ENCODE assay signal across 13 cellular contexts in genomic region chr10:133401500-133401899, GRCh38. TPM values are rescaled to one million over a fixed set of nuclear protein-coding genes. Genes with fewer than 3 reads are reported as not detected.
A peak's percentile ranks its signal among the peaks of the same experiment; 100 is the strongest.
DNase-seq lines count a peak whose midpoint lies in the region; ATAC-seq and TF ChIP-seq lines count a peak whose summit lies in the region.
"Had no signal": no experiment of that assay in that cellular context is flagged by ENCODE, and none has a peak within 500 bp of the region (broad histone marks: within the 10 kb centered on the region; RNA-seq: fewer than 3 reads in every experiment).

No MANE protein-coding gene starts in this region.

- no peak overlapping the region for H3K4me3 Mint-ChIP-seq in endodermal cell

- no peaks in the 10 kb centered on the region for H3K27me3 ChIP-seq in right cardiac atrium (ENCODE audit: control insufficient read depth, insufficient read depth)
- no peaks in the 10 kb centered on the region for H3K27me3 ChIP-seq in left ventricle myocardium inferior (ENCODE audit: low read depth)
- no peaks in the 10 kb centered on the region for H3K27me3 ChIP-seq in endodermal cell (ENCODE audit: control insufficient read depth, insufficient read depth, low read length, poor library complexity, severe bottlenecking)
- H3K27me3 ChIP-seq: BLaER1, brain microvascular endothelial cell had no signal

- H3K27me3 Mint-ChIP-seq in endodermal cell (ENCODE audit: insufficient read depth), result no peaks in the 10 kb centered on the region

- H3K36me3 ChIP-seq in left ventricle myocardium inferior (peaks cover 93% of the 10 kb centered on the region), endodermal cell (ENCODE audit: control insufficient read depth, insufficient read depth, low read length) (peaks cover 83% of the 10 kb centered on the region)

- peak overlapping the region; percentile 9 for H3K27ac Mint-ChIP-seq in endodermal cell

- ATAC-seq in right cardiac atrium, result peak in 1 of 2 donors; percentile 31
- peak; percentile 16 for ATAC-seq in HG03159 (IDR thresholded peaks at IDR 0.05; ENCODE audit: unreplicated experiment)

- peaks cover 82% of the 10 kb centered on the region for H3K36me3 Mint-ChIP-seq in endodermal cell (ENCODE audit: low read depth)

- H3K9ac ChIP-seq in endodermal cell (ENCODE audit: extremely low read depth, low read length, poor library complexity, severe bottlenecking), result no peak overlapping the region
- H3K9ac ChIP-seq: BLaER1 had no signal

- H3K9me3 ChIP-seq in right cardiac atrium (ENCODE audit: control insufficient read depth, low read length), result no peaks in the 10 kb centered on the region
- H3K9me3 ChIP-seq in left ventricle myocardium inferior (replicated peaks), result no peaks in the 10 kb centered on the region
- no peaks in the 10 kb centered on the region for H3K9me3 ChIP-seq in endodermal cell (ENCODE audit: control insufficient read depth, low read length)

- peak in 2 of 3 donors; percentile 13 to 35 for DNase-seq in right cardiac atrium
- no peak for DNase-seq in left ventricle myocardium inferior
- DNase-seq in endodermal cell, result no peak
- DNase-seq in COLO668 (lab: John Stamatoyannopoulos, UW; ENCODE audit: unreplicated experiment), result no peak
- no peak for DNase-seq in kidney tubule cell (ENCODE audit: low spot score)
- DNase-seq in GM10266 (ENCODE audit: extremely low spot score), result no peak
- no peak for DNase-seq in NCI-H2196 (lab: John Stamatoyannopoulos, UW; ENCODE audit: unreplicated experiment)
- DNase-seq: brain microvascular endothelial cell, hypothalamus, NCI-H1436 treated with DMSO at 0.1 percent for 48 hours, SW 1271 had no signal

- WGBS in right cardiac atrium, result 93% methylated on average over 12 of the region's 12 CpGs
- WGBS in endodermal cell (ENCODE audit: insufficient coverage in 1 of 2, insufficient read length in 1 of 2), 2 experiments, result 95 to 100% methylated on average over 5 to 12 of the region's 12 CpGs

- H3K27ac ChIP-seq in right cardiac atrium (ENCODE audit: low read length) (no peak overlapping the region), left ventricle myocardium inferior (replicated peaks) (no peak overlapping the region), endodermal cell (ENCODE audit: low read depth, low read length) (no peak overlapping the region)
- H3K27ac ChIP-seq: BLaER1, brain microvascular endothelial cell had no signal

- TF ChIP-seq CTCF in left ventricle myocardium inferior (IDR thresholded peaks at IDR 0.05; ENCODE audit: borderline replicate concordance), result no peak
- no peak for TF ChIP-seq CTCF in endodermal cell (conservative IDR thresholded peaks at IDR 0.05)
- TF ChIP-seq CTCF in GM10266 (IDR thresholded peaks at IDR 0.05; ENCODE audit: control insufficient read depth, insufficient read depth, low read depth, missing control alignments), result no peak

- H3K4me1 Mint-ChIP-seq in endodermal cell, result no peaks in the 10 kb centered on the region

- no peaks in the 10 kb centered on the region for H3K9me3 Mint-ChIP-seq in endodermal cell

- H3K4me1 ChIP-seq in right cardiac atrium (ENCODE audit: control insufficient read depth, insufficient read depth, low read length) (no peaks in the 10 kb centered on the region), left ventricle myocardium inferior (peaks cover 5% of the 10 kb centered on the region), endodermal cell (ENCODE audit: control insufficient read depth, insufficient read depth, low read length) (no peaks in the 10 kb centered on the region)

- H3K4me3 ChIP-seq in right cardiac atrium (ENCODE audit: low read length), result no peak overlapping the region
- H3K4me3 ChIP-seq in left ventricle myocardium inferior, result no peak overlapping the region
- no peak overlapping the region for H3K4me3 ChIP-seq in endodermal cell (ENCODE audit: low read length)
- H3K4me3 ChIP-seq: BLaER1 had no signal

- intact Hi-C loops in right cardiac atrium (cut with DNase I) (no loop called here), left ventricle myocardium inferior (cut with micrococcal nuclease) (no loop called here)

RNA-seq across cellular contexts. Expression of gene MTG1, which starts 7.5 kb away (rescaled TPM):
- total RNA-seq in right cardiac atrium, result 10 to 100 TPM; 17.2 to 21.7 (median 19.9) TPM
- 25.3 TPM for polyA plus RNA-seq in right cardiac atrium
- 14.0 TPM for total RNA-seq in left ventricle myocardium inferior
- 10 to 100 TPM; 71.3 to 86.0 TPM for total RNA-seq in endodermal cell
- polyA plus RNA-seq in endodermal cell (2013, experiment 1 of 2), result 46.8 TPM
- 45.4 TPM for polyA plus RNA-seq in endodermal cell (2013, experiment 2 of 2)

RNA-seq across cellular contexts. Expression of gene PAOX, which starts 22.4 kb away (rescaled TPM):
- total RNA-seq in right cardiac atrium (1 to 10 TPM; 2.9 to 3.4 (median 3.2) TPM), left ventricle myocardium inferior (2.9 TPM), endodermal cell (10 to 100 TPM in 1 of 2 donors, 1 to 10 TPM in 1; 9.7 to 11.1 TPM)
- 2.7 TPM for polyA plus RNA-seq in right cardiac atrium
- polyA plus RNA-seq in endodermal cell (2013, experiment 1 of 2), result 5.4 TPM
- polyA plus RNA-seq in endodermal cell (2013, experiment 2 of 2), result 5.5 TPM

RNA-seq across cellular contexts. Expression of gene SPRN, which starts 22.9 kb away (rescaled TPM):
- total RNA-seq in right cardiac atrium (not detected), left ventricle myocardium inferior (not detected), endodermal cell (under 1 TPM; 0.11 to 0.24 TPM)
- polyA plus RNA-seq in right cardiac atrium, result 0.11 TPM
- polyA plus RNA-seq in endodermal cell (2013, experiment 1 of 2), result 0.32 TPM
- 0.33 TPM for polyA plus RNA-seq in endodermal cell (2013, experiment 2 of 2)

RNA-seq across cellular contexts. Expression of gene ECHS1, which starts 28.3 kb away (rescaled TPM):
- total RNA-seq in right cardiac atrium (100 to 1,000 TPM in 2 of 4 donors, 10 to 100 TPM in 2; 91.0 to 124 (median 107) TPM), left ventricle myocardium inferior (212 TPM), endodermal cell (100 to 1,000 TPM in 1 of 2 donors, 10 to 100 TPM in 1; 92.3 to 102 TPM)
- 177 TPM for polyA plus RNA-seq in right cardiac atrium
- polyA plus RNA-seq in endodermal cell (2013, experiment 1 of 2), result 91.8 TPM
- 91.2 TPM for polyA plus RNA-seq in endodermal cell (2013, experiment 2 of 2)

RNA-seq across cellular contexts. Expression of gene FUOM, which starts 43.7 kb away (rescaled TPM):
- total RNA-seq in right cardiac atrium, result 10 to 100 TPM; 19.7 to 25.0 (median 21.8) TPM
- 26.9 TPM for polyA plus RNA-seq in right cardiac atrium
- total RNA-seq in left ventricle myocardium inferior, result 5.1 TPM
- total RNA-seq in endodermal cell, result 10 to 100 TPM; 81.0 to 83.9 TPM
- polyA plus RNA-seq in endodermal cell (2013, experiment 1 of 2), result 25.6 TPM
- polyA plus RNA-seq in endodermal cell (2013, experiment 2 of 2), result 26.4 TPM

Comparison
In these comparisons a context has a peak if more than half of its experiments do, and no peak if none do; other contexts are left out.
1. DNase-seq: peak in right cardiac atrium (2 of 3); none in left ventricle myocardium inferior (single experiment), endodermal cell (single experiment), COLO668 (single experiment), kidney tubule cell (single experiment), GM10266 (single experiment) and NCI-H2196 (single experiment).